Comparison of ENCODE assay signal across 1 cellular context in the genomic region with DNA sequence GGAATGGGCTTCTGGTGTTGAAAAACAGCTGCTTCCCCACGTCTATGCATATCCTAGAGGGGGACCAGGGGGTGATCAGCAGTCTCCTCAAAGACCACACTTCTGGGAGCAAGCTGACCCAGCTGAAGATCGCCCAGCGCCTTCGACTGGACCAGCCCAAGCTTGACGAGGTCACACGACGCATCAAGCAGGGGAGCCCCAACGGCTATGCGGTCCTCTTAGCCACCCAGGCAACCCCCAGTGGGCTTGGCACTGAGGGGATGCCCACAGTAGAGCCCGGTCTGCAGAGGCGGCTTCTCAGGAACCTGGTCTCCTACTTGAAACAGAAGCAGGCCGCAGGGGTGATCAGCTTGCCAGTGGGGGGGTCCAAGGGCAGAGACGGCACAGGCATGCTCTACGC.
TF ChIP-seq lines count a peak whose summit lies in the region.

No MANE protein-coding gene starts in this region.

TF ChIP-seq in GM23338, 12 proteins besides CTCF, POLR2A, EP300 and RAD21 (continued from another document):
- TF ChIP-seq, protein P1, sequence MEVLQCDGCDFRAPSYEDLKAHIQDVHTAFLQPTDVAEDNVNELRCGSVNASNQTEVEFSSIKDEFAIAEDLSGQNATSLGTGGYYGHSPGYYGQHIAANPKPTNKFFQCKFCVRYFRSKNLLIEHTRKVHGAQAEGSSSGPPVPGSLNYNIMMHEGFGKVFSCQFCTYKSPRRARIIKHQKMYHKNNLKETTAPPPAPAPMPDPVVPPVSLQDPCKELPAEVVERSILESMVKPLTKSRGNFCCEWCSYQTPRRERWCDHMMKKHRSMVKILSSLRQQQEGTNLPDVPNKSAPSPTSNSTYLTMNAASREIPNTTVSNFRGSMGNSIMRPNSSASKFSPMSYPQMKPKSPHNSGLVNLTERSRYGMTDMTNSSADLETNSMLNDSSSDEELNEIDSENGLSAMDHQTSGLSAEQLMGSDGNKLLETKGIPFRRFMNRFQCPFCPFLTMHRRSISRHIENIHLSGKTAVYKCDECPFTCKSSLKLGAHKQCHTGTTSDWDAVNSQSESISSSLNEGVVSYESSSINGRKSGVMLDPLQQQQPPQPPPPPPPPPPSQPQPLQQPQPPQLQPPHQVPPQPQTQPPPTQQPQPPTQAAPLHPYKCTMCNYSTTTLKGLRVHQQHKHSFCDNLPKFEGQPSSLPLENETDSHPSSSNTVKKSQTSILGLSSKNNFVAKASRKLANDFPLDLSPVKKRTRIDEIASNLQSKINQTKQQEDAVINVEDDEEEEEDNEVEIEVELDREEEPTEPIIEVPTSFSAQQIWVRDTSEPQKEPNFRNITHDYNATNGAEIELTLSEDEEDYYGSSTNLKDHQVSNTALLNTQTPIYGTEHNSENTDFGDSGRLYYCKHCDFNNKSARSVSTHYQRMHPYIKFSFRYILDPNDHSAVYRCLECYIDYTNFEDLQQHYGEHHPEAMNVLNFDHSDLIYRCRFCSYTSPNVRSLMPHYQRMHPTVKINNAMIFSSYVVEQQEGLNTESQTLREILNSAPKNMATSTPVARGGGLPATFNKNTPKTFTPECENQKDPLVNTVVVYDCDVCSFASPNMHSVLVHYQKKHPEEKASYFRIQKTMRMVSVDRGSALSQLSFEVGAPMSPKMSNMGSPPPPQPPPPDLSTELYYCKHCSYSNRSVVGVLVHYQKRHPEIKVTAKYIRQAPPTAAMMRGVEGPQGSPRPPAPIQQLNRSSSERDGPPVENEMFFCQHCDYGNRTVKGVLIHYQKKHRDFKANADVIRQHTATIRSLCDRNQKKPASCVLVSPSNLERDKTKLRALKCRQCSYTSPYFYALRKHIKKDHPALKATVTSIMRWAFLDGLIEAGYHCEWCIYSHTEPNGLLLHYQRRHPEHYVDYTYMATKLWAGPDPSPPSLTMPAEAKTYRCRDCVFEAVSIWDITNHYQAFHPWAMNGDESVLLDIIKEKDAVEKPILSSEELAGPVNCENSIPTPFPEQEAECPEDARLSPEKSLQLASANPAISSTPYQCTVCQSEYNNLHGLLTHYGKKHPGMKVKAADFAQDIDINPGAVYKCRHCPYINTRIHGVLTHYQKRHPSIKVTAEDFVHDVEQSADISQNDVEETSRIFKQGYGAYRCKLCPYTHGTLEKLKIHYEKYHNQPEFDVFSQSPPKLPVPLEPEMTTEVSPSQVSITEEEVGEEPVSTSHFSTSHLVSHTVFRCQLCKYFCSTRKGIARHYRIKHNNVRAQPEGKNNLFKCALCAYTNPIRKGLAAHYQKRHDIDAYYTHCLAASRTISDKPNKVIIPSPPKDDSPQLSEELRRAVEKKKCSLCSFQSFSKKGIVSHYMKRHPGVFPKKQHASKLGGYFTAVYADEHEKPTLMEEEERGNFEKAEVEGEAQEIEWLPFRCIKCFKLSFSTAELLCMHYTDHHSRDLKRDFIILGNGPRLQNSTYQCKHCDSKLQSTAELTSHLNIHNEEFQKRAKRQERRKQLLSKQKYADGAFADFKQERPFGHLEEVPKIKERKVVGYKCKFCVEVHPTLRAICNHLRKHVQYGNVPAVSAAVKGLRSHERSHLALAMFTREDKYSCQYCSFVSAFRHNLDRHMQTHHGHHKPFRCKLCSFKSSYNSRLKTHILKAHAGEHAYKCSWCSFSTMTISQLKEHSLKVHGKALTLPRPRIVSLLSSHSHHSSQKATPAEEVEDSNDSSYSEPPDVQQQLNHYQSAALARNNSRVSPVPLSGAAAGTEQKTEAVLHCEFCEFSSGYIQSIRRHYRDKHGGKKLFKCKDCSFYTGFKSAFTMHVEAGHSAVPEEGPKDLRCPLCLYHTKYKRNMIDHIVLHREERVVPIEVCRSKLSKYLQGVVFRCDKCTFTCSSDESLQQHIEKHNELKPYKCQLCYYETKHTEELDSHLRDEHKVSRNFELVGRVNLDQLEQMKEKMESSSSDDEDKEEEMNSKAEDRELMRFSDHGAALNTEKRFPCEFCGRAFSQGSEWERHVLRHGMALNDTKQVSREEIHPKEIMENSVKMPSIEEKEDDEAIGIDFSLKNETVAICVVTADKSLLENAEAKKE (CRISPR knock-in tag; IDR thresholded peaks at IDR 0.05) = no peak
- TF ChIP-seq NANOG (IDR thresholded peaks at IDR 0.05; ENCODE audit: borderline replicate concordance) (no peak), STAT1 (IDR thresholded peaks at IDR 0.05; ENCODE audit: unreplicated experiment) (no peak), POLR2AphosphoS5 (IDR thresholded peaks at IDR 0.05; ENCODE audit: low read depth) (no peak)
- TF ChIP-seq, protein P2, sequence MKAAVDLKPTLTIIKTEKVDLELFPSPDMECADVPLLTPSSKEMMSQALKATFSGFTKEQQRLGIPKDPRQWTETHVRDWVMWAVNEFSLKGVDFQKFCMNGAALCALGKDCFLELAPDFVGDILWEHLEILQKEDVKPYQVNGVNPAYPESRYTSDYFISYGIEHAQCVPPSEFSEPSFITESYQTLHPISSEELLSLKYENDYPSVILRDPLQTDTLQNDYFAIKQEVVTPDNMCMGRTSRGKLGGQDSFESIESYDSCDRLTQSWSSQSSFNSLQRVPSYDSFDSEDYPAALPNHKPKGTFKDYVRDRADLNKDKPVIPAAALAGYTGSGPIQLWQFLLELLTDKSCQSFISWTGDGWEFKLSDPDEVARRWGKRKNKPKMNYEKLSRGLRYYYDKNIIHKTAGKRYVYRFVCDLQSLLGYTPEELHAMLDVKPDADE (IDR thresholded peaks at IDR 0.05) = no peak
- TF ChIP-seq, protein P3, sequence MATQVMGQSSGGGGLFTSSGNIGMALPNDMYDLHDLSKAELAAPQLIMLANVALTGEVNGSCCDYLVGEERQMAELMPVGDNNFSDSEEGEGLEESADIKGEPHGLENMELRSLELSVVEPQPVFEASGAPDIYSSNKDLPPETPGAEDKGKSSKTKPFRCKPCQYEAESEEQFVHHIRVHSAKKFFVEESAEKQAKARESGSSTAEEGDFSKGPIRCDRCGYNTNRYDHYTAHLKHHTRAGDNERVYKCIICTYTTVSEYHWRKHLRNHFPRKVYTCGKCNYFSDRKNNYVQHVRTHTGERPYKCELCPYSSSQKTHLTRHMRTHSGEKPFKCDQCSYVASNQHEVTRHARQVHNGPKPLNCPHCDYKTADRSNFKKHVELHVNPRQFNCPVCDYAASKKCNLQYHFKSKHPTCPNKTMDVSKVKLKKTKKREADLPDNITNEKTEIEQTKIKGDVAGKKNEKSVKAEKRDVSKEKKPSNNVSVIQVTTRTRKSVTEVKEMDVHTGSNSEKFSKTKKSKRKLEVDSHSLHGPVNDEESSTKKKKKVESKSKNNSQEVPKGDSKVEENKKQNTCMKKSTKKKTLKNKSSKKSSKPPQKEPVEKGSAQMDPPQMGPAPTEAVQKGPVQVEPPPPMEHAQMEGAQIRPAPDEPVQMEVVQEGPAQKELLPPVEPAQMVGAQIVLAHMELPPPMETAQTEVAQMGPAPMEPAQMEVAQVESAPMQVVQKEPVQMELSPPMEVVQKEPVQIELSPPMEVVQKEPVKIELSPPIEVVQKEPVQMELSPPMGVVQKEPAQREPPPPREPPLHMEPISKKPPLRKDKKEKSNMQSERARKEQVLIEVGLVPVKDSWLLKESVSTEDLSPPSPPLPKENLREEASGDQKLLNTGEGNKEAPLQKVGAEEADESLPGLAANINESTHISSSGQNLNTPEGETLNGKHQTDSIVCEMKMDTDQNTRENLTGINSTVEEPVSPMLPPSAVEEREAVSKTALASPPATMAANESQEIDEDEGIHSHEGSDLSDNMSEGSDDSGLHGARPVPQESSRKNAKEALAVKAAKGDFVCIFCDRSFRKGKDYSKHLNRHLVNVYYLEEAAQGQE (IDR thresholded peaks at IDR 0.05; ENCODE audit: unreplicated experiment) = no peak
